In the genomic region with DNA sequence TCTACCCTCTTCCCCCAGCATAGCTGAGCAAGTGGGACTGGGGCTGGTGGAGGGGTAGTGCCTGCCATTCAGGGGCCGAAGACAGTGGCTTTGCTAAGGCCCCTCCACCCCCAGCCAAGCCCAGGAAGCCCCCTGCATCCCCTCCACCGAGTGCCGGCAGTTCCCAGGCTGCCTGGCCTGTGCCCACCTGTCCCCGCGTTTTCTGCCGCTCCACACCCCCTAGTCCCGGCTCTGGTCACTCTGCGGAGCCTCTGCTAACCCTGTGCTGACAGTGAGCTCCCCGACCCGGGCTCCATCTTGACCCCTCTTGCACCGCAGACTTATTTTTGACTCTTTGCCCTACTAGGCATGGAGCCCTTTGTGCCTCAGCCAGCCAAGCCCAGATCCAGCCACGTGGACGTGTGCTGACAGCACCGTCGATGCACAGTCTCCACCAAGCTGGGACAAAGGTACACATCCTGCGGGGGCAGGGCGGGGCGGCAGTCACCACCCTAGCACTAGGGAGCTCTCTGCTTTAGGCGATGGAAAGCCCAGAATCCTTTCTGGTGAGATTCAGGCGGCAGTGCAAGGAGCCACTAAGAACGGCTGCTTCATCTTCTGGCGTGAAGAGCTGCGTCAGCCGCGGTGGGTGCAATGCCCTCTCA, we compare ENCODE assay signal across 8 cellular contexts.
DNase-seq lines count a peak whose midpoint lies in the region; ATAC-seq, FAIRE-seq and TF ChIP-seq lines count a peak whose summit lies in the region.

No MANE protein-coding gene starts in this region.

- DNase-seq in activated CD4-positive, alpha-beta T cell treated with anti-CD3 and anti-CD28 coated beads, Interleukin-2, amount 10 ng/mL, durations not matched to agents 24 days and 14 days: no peak
- no peak for DNase-seq in activated CD4-positive, alpha-beta T cell treated with anti-CD3 and anti-CD28 coated beads, Interleukin-2, amount 50 U/mL, for 4 hours
- peak; percentile 52 for DNase-seq in colonic mucosa
- peak; percentile 53 for DNase-seq in mucosa of gallbladder (ENCODE audit: low spot score)
- no peak for DNase-seq in tibial nerve (ENCODE audit: low spot score in 2 of 2)
- DNase-seq in RCC 7860 (ENCODE audit: low spot score): no peak
- DNase-seq in NK-92 (lab: John Stamatoyannopoulos, UW; ENCODE audit: unreplicated experiment): no peak

- FAIRE-seq in RCC 7860 (lab: Jason Lieb, UNC): no peak

- peak overlapping the region; percentile 85 for H3K4me3 Mint-ChIP-seq in activated CD4-positive, alpha-beta T cell treated with anti-CD3 and anti-CD28 coated beads, Interleukin-2, amount 10 ng/mL, durations not matched to agents 24 days and 14 days

- H3K36me3 ChIP-seq in colonic mucosa: no peaks in the 10 kb centered on the region
- no peaks in the 10 kb centered on the region for H3K36me3 ChIP-seq in tibial nerve

- no peaks in the 10 kb centered on the region for H3K36me3 Mint-ChIP-seq in activated CD4-positive, alpha-beta T cell treated with anti-CD3 and anti-CD28 coated beads, Interleukin-2, amount 10 ng/mL, durations not matched to agents 24 days and 14 days (ENCODE audit: low read depth)

- no peaks in the 10 kb centered on the region for H3K27me3 Mint-ChIP-seq in activated CD4-positive, alpha-beta T cell treated with anti-CD3 and anti-CD28 coated beads, Interleukin-2, amount 10 ng/mL, durations not matched to agents 24 days and 14 days

- H3K9me3 Mint-ChIP-seq in activated CD4-positive, alpha-beta T cell treated with anti-CD3 and anti-CD28 coated beads, Interleukin-2, amount 10 ng/mL, durations not matched to agents 24 days and 14 days: no peaks in the 10 kb centered on the region

- H3K4me3 ChIP-seq in colonic mucosa: peak overlapping the region; percentile 21
- peak overlapping the region in 3 of 4 donors; percentile 26 to 52 (median 43) for H3K4me3 ChIP-seq in tibial nerve

- H3K27me3 ChIP-seq in colonic mucosa (no peaks in the 10 kb centered on the region), tibial nerve (no peaks in the 10 kb centered on the region)

- WGBS in tibial nerve, 2 donors: 26 to 53% methylated on average over 6 to 25 of the region's 25 CpGs

- no peak for TF ChIP-seq CTCF in colonic mucosa (IDR thresholded peaks at IDR 0.05)
- TF ChIP-seq CTCF in tibial nerve (IDR thresholded peaks at IDR 0.05): no peak

- H3K9ac ChIP-seq in colonic mucosa (ENCODE audit: low read depth in 2 of 2, low read length in 2 of 2): peak overlapping the region; percentile 53 to 58

- intact Hi-C loops in activated CD4-positive, alpha-beta T cell treated with anti-CD3 and anti-CD28 coated beads, Interleukin-2, amount 10 ng/mL, durations not matched to agents 24 days and 14 days (cut with micrococcal nuclease): no loop called here
- intact Hi-C loops in colonic mucosa (cut with DNase I): no loop called here

- peaks cover 19% of the 10 kb centered on the region for H3K4me1 Mint-ChIP-seq in activated CD4-positive, alpha-beta T cell treated with anti-CD3 and anti-CD28 coated beads, Interleukin-2, amount 10 ng/mL, durations not matched to agents 24 days and 14 days

- TF ChIP-seq POLR2A in tibial nerve (IDR thresholded peaks at IDR 0.05): no peak

- no peak for TF ChIP-seq EP300 in tibial nerve (IDR thresholded peaks at IDR 0.05)

- no peak for ATAC-seq in HG03039 (IDR thresholded peaks at IDR 0.05; ENCODE audit: unreplicated experiment)

- no peaks in the 10 kb centered on the region for H3K9me3 ChIP-seq in colonic mucosa
- no peaks in the 10 kb centered on the region for H3K9me3 ChIP-seq in tibial nerve

- H3K27ac ChIP-seq in colonic mucosa (peak overlapping the region; percentile 53), tibial nerve (peak overlapping the region; percentile 4 to 84 (median 73))

- no peaks in the 10 kb centered on the region for H3K4me1 ChIP-seq in colonic mucosa
- peaks cover 0 to 21% (median 0%) of the 10 kb centered on the region in 4 donors for H3K4me1 ChIP-seq in tibial nerve

- H3K27ac Mint-ChIP-seq in activated CD4-positive, alpha-beta T cell treated with anti-CD3 and anti-CD28 coated beads, Interleukin-2, amount 10 ng/mL, durations not matched to agents 24 days and 14 days: peak overlapping the region; percentile 91

Comparison
In these comparisons a context has a peak if more than half of its experiments do, and no peak if none do; other contexts are left out.
1. DNase-seq: peak in colonic mucosa (single experiment) and mucosa of gallbladder (single experiment); none in activated CD4-positive, alpha-beta T cell treated with anti-CD3 and anti-CD28 coated beads, Interleukin-2, amount 10 ng/mL, durations not matched to agents 24 days and 14 days (single experiment), activated CD4-positive, alpha-beta T cell treated with anti-CD3 and anti-CD28 coated beads, Interleukin-2, amount 50 U/mL, for 4 hours (0 of 2), tibial nerve (0 of 2), RCC 7860 (single experiment) and NK-92 (single experiment).